7 cellular contexts compared by ENCODE assay signal in genomic region chr6:111871207-111871606, GRCh38. TPM values are rescaled to one million over a fixed set of nuclear protein-coding genes. Genes with fewer than 3 reads are reported as not detected.
DNase-seq lines count a peak whose midpoint lies in the region; ATAC-seq and TF ChIP-seq lines count a peak whose summit lies in the region.

No MANE protein-coding gene starts in this region.

- H3K36me3 ChIP-seq in Peyer's patch (no peaks in the 10 kb centered on the region), body of pancreas (replicated peaks in 1 of 2; ENCODE audit: insufficient read depth in 1 of 2, low read depth in 2 of 2) (no peaks in the 10 kb centered on the region)

- POLR2A ChIA-PET in naive thymus-derived CD8-positive, alpha-beta T cell (lab: Charles Lee): interaction anchor here (0.7 to 1.0 kb wide), 5 partner anchors 21 to 160 kb away, joined by 3 to 4 read pairs (median 3); no protein-coding TSS in a partner anchor

- WGBS in body of pancreas, 2 donors: 47 to 51% methylated on average over 3 of the region's 3 CpGs

- H3K27me3 Mint-ChIP-seq in central memory CD8-positive, alpha-beta T cell: no peaks in the 10 kb centered on the region
- H3K27me3 Mint-ChIP-seq in naive thymus-derived CD8-positive, alpha-beta T cell: no peaks in the 10 kb centered on the region

- no peaks in the 10 kb centered on the region for H3K9me3 ChIP-seq in Peyer's patch
- no peaks in the 10 kb centered on the region for H3K9me3 ChIP-seq in body of pancreas

- H3K27ac Mint-ChIP-seq in central memory CD8-positive, alpha-beta T cell (ENCODE audit: low read depth): peak overlapping the region; percentile 95
- H3K27ac Mint-ChIP-seq in naive thymus-derived CD8-positive, alpha-beta T cell: peak overlapping the region; percentile 88 to 98 (median 96)

- TF ChIP-seq POLR2A in Peyer's patch (IDR thresholded peaks at IDR 0.05) (no peak), body of pancreas (IDR thresholded peaks at IDR 0.05) (no peak)

- peaks cover 27% of the 10 kb centered on the region for H3K36me3 Mint-ChIP-seq in central memory CD8-positive, alpha-beta T cell (ENCODE audit: insufficient read depth)
- H3K36me3 Mint-ChIP-seq in naive thymus-derived CD8-positive, alpha-beta T cell: peaks cover 0 to 6% (median 2%) of the 10 kb centered on the region in 3 donors

- H3K9me3 Mint-ChIP-seq in central memory CD8-positive, alpha-beta T cell: no peaks in the 10 kb centered on the region
- no peaks in the 10 kb centered on the region for H3K9me3 Mint-ChIP-seq in naive thymus-derived CD8-positive, alpha-beta T cell

- H3K27ac ChIP-seq in Peyer's patch (peak overlapping the region; percentile 80 to 92 (median 88)), foreskin keratinocyte (no peak overlapping the region), body of pancreas (peak overlapping the region in 2 of 4 donors; percentile 7 to 56)

- intact Hi-C loops in body of pancreas (cut with DNase I): loop anchor here (10.0 kb wide), 1 partner anchor 156 kb away; no protein-coding TSS in a partner anchor

- H3K4me1 ChIP-seq in Peyer's patch (peaks cover 0 to 4% (median 0%) of the 10 kb centered on the region in 4 donors), foreskin keratinocyte (no peaks in the 10 kb centered on the region), body of pancreas (peaks cover 29% of the 10 kb centered on the region)

- no peak for TF ChIP-seq CTCF in GM20000 (IDR thresholded peaks at IDR 0.05; ENCODE audit: extremely low read depth, missing control alignments)
- TF ChIP-seq CTCF in Peyer's patch (IDR thresholded peaks at IDR 0.05): no peak
- no peak for TF ChIP-seq CTCF in foreskin keratinocyte (conservative IDR thresholded peaks at IDR 0.05)
- no peak for TF ChIP-seq CTCF in body of pancreas (IDR thresholded peaks at IDR 0.05)

- peak overlapping the region; percentile 73 to 87 (median 78) for H3K4me3 ChIP-seq in Peyer's patch
- no peak overlapping the region for H3K4me3 ChIP-seq in body of pancreas

- DNase-seq in GM20000 (ENCODE audit: low spot score) (peak; percentile 36), Peyer's patch (peak in 2 of 3 donors; percentile 48 to 63), foreskin keratinocyte (no peak), body of pancreas (no peak)
- DNase-seq in central memory CD8-positive, alpha-beta T cell (ENCODE audit: low spot score in 2 of 2): peak in 1 of 2 donors; percentile 31
- DNase-seq in naive thymus-derived CD8-positive, alpha-beta T cell: peak in 7 of 10 donors; percentile 31 to 65 (median 48)

- peak; percentile 6 for ATAC-seq in central memory CD8-positive, alpha-beta T cell (replicated peaks; ENCODE audit: extremely low read depth, poor library complexity, severe bottlenecking)
- peak; percentile 28 to 29 for ATAC-seq in naive thymus-derived CD8-positive, alpha-beta T cell
- ATAC-seq in foreskin keratinocyte (no peak), GM18498 (IDR thresholded peaks at IDR 0.05; ENCODE audit: unreplicated experiment) (no peak), body of pancreas (no peak)

- H3K4me3 Mint-ChIP-seq in central memory CD8-positive, alpha-beta T cell: peak overlapping the region; percentile 99
- peak overlapping the region; percentile 86 to 100 (median 97) for H3K4me3 Mint-ChIP-seq in naive thymus-derived CD8-positive, alpha-beta T cell

- H3K27me3 ChIP-seq in Peyer's patch: no peaks in the 10 kb centered on the region
- no peaks in the 10 kb centered on the region for H3K27me3 ChIP-seq in foreskin keratinocyte
- peaks cover 3 to 10% of the 10 kb centered on the region in 2 donors for H3K27me3 ChIP-seq in body of pancreas

- peaks cover 60% of the 10 kb centered on the region for H3K4me1 Mint-ChIP-seq in central memory CD8-positive, alpha-beta T cell
- H3K4me1 Mint-ChIP-seq in naive thymus-derived CD8-positive, alpha-beta T cell: peaks cover 48 to 77% (median 63%) of the 10 kb centered on the region in 4 donors

RNA-seq across cellular contexts. Expression of gene FYN, which starts 2.0 kb away (rescaled TPM):
- total RNA-seq in Peyer's patch (100 to 1,000 TPM in 1 of 4 donors, 10 to 100 TPM in 3; 55.3 to 249 (median 74.3) TPM), foreskin keratinocyte (46.4 and 61.1 TPM in 2 replicates), body of pancreas (10 to 100 TPM; 25.7 to 83.1 TPM)
- 100 to 1,000 TPM; 521 to 531 TPM for total RNA-seq in naive thymus-derived CD8-positive, alpha-beta T cell
- polyA plus RNA-seq in naive thymus-derived CD8-positive, alpha-beta T cell: 100 to 1,000 TPM; 159 to 317 (median 317) TPM
- 37.8 and 42.4 TPM in 2 replicates for polyA plus RNA-seq in foreskin keratinocyte

Comparison
In these comparisons a context has a peak if more than half of its experiments do, and no peak if none do; other contexts are left out.
1. DNase-seq: peak in GM20000 (single experiment), Peyer's patch (2 of 3) and naive thymus-derived CD8-positive, alpha-beta T cell (7 of 10); none in foreskin keratinocyte (0 of 2) and body of pancreas (0 of 4).
2. H3K4me3 ChIP-seq: peak in Peyer's patch (4 of 4); none in body of pancreas (0 of 2).
3. ATAC-seq: peak in central memory CD8-positive, alpha-beta T cell (single experiment) and naive thymus-derived CD8-positive, alpha-beta T cell (2 of 2); none in foreskin keratinocyte (single experiment), GM18498 (single experiment) and body of pancreas (single experiment).